In genomic region chr3:142633073-142633472, GRCh38 we compare ENCODE assay signal across 14 cellular contexts.
"Had no signal": no experiment of that assay in that cellular context is flagged by ENCODE, and none has a peak within 500 bp of the region (broad histone marks: within the 10 kb centered on the region; RNA-seq: fewer than 3 reads in every experiment).

No MANE protein-coding gene starts in this region.

- H3K9me3 Mint-ChIP-seq: activated CD4-positive, alpha-beta memory T cell treated with anti-CD3 and anti-CD28 coated beads, Interleukin-2, amount 10 ng/mL, durations not matched to agents 7 days and 5 days; activated naive CD8-positive, alpha-beta T cell treated with anti-CD3 and anti-CD28 coated beads for 36 hours; activated T-cell treated with anti-CD3 and anti-CD28 coated beads, Interleukin-2, amount 50 U/mL, for 72 hours; endodermal cell; neural crest cell; type B pancreatic cell had no signal

- H3K27me3 Mint-ChIP-seq: activated CD4-positive, alpha-beta T cell treated with anti-CD3 and anti-CD28 coated beads for 36 hours; activated naive CD8-positive, alpha-beta T cell treated with anti-CD3 and anti-CD28 coated beads for 36 hours; type B pancreatic cell had no signal

- ATAC-seq: activated CD4-positive, alpha-beta T cell treated with anti-CD3 and anti-CD28 coated beads for 36 hours; activated T-cell treated with anti-CD3 and anti-CD28 coated beads, Interleukin-2, amount 50 U/mL, for 72 hours; stimulated activated naive CD8-positive, alpha-beta T cell treated with anti-CD3 and anti-CD28 coated beads, Interleukin-15, Interleukin-2, amounts not matched to agents 100 U/mL and 50 U/mL, for 24 hours had no signal

- H3K4me3 Mint-ChIP-seq: activated CD4-positive, alpha-beta memory T cell treated with anti-CD3 and anti-CD28 coated beads, Interleukin-2, amount 10 ng/mL, durations not matched to agents 7 days and 5 days; activated CD4-positive, alpha-beta T cell treated with anti-CD3 and anti-CD28 coated beads for 36 hours; activated naive CD8-positive, alpha-beta T cell treated with anti-CD3 and anti-CD28 coated beads for 36 hours; activated T-cell treated with anti-CD3 and anti-CD28 coated beads, Interleukin-2, amount 50 U/mL, for 72 hours; endodermal cell; neural crest cell; type B pancreatic cell had no signal

- DNase-seq: activated CD4-positive, alpha-beta memory T cell treated with anti-CD3 and anti-CD28 coated beads, Interleukin-2, amount 10 ng/mL, durations not matched to agents 7 days and 5 days; activated CD4-positive, alpha-beta T cell treated with anti-CD3 and anti-CD28 coated beads for 36 hours; activated CD8-positive, alpha-beta memory T cell treated with anti-CD3 and anti-CD28 coated beads, Interleukin-2, amount 50 U/mL, for 4 hours; activated gamma-delta T cell treated with Interleukin-2 at 50 U/mL for 16 hours; activated naive CD8-positive, alpha-beta T cell treated with anti-CD3 and anti-CD28 coated beads for 36 hours; activated T-cell treated with anti-CD3 and anti-CD28 coated beads, Interleukin-2, amount 50 U/mL, for 72 hours; brain microvascular endothelial cell; dermis blood vessel endothelial cell; endodermal cell; ovary; stimulated activated CD4-positive, alpha-beta T cell treated with anti-CD3 and anti-CD28 coated beads, Interleukin-12 subunit alpha, Interleukin-12 subunit beta, amount 100 ng/mL, for 4 hours; stimulated activated naive CD8-positive, alpha-beta T cell treated with anti-CD3 and anti-CD28 coated beads, Interleukin-15, Interleukin-2, amounts not matched to agents 100 U/mL and 50 U/mL, for 24 hours had no signal

- H3K4me1 Mint-ChIP-seq: activated CD4-positive, alpha-beta memory T cell treated with anti-CD3 and anti-CD28 coated beads, Interleukin-2, amount 10 ng/mL, durations not matched to agents 7 days and 5 days; activated CD4-positive, alpha-beta T cell treated with anti-CD3 and anti-CD28 coated beads for 36 hours; activated naive CD8-positive, alpha-beta T cell treated with anti-CD3 and anti-CD28 coated beads for 36 hours; neural crest cell had no signal

- H3K27ac Mint-ChIP-seq: activated CD4-positive, alpha-beta memory T cell treated with anti-CD3 and anti-CD28 coated beads, Interleukin-2, amount 10 ng/mL, durations not matched to agents 7 days and 5 days; activated CD4-positive, alpha-beta T cell treated with anti-CD3 and anti-CD28 coated beads for 36 hours; activated naive CD8-positive, alpha-beta T cell treated with anti-CD3 and anti-CD28 coated beads for 36 hours; activated T-cell treated with anti-CD3 and anti-CD28 coated beads, Interleukin-2, amount 50 U/mL, for 72 hours; endodermal cell; type B pancreatic cell had no signal

- H3K36me3 Mint-ChIP-seq: activated naive CD8-positive, alpha-beta T cell treated with anti-CD3 and anti-CD28 coated beads for 36 hours; type B pancreatic cell had no signal
